In the genomic region with DNA sequence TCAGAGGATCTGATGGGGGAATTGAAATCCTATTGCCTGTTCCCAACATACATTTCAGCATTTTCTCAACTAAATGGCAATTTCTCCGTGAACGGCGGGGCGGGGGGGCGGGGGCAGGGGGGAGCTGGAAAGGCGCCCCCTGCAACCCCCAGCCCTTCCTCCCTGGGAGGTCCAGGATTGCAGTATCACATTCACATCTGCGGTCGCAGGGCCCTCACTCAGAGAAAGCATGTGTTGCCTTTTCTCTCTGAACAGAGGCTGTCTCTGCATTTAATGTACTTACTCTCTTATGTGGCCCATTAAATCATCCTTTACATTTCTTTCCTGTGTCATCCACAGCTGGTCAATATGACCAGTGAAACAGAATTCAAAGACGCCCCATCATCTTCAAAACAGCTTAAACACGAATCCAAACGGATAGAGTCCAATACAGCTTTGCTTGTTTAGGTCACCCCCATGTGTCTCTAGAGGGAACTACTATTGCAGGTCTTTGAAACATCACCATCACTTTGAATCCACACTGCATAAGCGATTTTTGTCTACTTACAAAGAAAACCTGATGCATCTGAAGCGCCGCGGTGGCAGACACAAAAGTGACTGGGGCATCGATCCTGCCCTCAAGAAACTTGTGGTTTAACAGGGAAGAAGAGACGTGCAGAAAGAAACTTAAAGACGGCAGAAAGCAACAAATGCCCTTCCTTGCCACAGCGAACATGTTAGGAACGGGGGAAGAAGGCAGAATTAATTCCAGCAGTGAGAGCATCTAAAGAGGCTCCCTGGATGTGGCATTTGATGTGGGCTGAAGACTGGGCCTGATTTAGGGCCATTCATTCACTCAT, we compare ENCODE assay signal across 8 cellular contexts. TPM values are rescaled to one million over a fixed set of nuclear protein-coding genes. Genes with fewer than 3 reads are reported as not detected.
A peak's percentile ranks its signal among the peaks of the same experiment; 100 is the strongest.
DNase-seq lines count a peak whose midpoint lies in the region; ATAC-seq and TF ChIP-seq lines count a peak whose summit lies in the region.

No MANE protein-coding gene starts in this region.

- H3K9ac ChIP-seq in NT2/D1 (ENCODE audit: insufficient read length, low read depth) (no peak overlapping the region), liver (ENCODE audit: low read depth in 1 of 2, low read length in 2 of 2) (no peak overlapping the region)

- no peak overlapping the region for H3K27ac Mint-ChIP-seq in chondrocyte (ENCODE audit: unreplicated experiment)

- H3K4me1 Mint-ChIP-seq in chondrocyte (ENCODE audit: low read depth) = no peaks in the 10 kb centered on the region

- TF ChIP-seq CTCF in AG04449 (IDR thresholded peaks at IDR 0.05; ENCODE audit: insufficient read depth, low read length, missing control alignments) = peak; percentile 70
- peak; percentile 42 for TF ChIP-seq CTCF in GM12801 (IDR thresholded peaks at IDR 0.05; ENCODE audit: extremely low read depth, insufficient read length)
- TF ChIP-seq CTCF in chondrocyte (IDR thresholded peaks at IDR 0.05) = peak; percentile 86
- TF ChIP-seq CTCF in liver (IDR thresholded peaks at IDR 0.05; ENCODE audit: low read depth, low read length, missing input control) = peak; percentile 89
- peak; percentile 78 for TF ChIP-seq CTCF in upper lobe of right lung (IDR thresholded peaks at IDR 0.05)

- intact Hi-C loops in upper lobe of right lung (cut with DNase I) = loop anchor here (10.0 kb wide), 1 partner anchor 210 kb away; no protein-coding TSS in a partner anchor

- peak; percentile 98 to 100 for TF ChIP-seq RAD21 in liver (IDR thresholded peaks at IDR 0.05)

- H3K36me3 Mint-ChIP-seq in chondrocyte (ENCODE audit: low read depth) = no peaks in the 10 kb centered on the region

- H3K9me3 Mint-ChIP-seq in chondrocyte (ENCODE audit: low read depth) = peaks cover 7% of the 10 kb centered on the region

- H3K27ac ChIP-seq in liver (ENCODE audit: low read depth in 1 of 2, low read length in 2 of 2) (no peak overlapping the region), upper lobe of right lung (no peak overlapping the region)

- H3K4me3 ChIP-seq in AG04449 (ENCODE audit: low read depth, low read length) = peak overlapping the region; percentile 15; the same call in 1 of the 2 replicates
- H3K4me3 ChIP-seq in NT2/D1 (ENCODE audit: insufficient read length, low read depth) = no peak overlapping the region
- H3K4me3 ChIP-seq in liver (ENCODE audit: low read depth in 1 of 3, low read length in 3 of 3) = no peak overlapping the region
- no peak overlapping the region for H3K4me3 ChIP-seq in upper lobe of right lung

- DNase-seq in AG04449 (ENCODE audit: low read depth, low spot score) = peak; percentile 34
- peak; percentile 15 for DNase-seq in NT2/D1 (ENCODE audit: low read depth, low spot score)
- peak; percentile 15 for DNase-seq in chondrocyte (ENCODE audit: low spot score)
- no peak for DNase-seq in upper lobe of right lung
- no peak for DNase-seq in activated CD8-positive, alpha-beta memory T cell treated with anti-CD3 and anti-CD28 coated beads, Interleukin-2, amount 50 U/mL, for 48 hours

- POLR2A ChIA-PET in AG04449 (lab: Yijun Ruan, JAX) = no interaction called here

- no peak overlapping the region for H3K4me3 Mint-ChIP-seq in chondrocyte (ENCODE audit: unreplicated experiment)

- H3K4me1 ChIP-seq in NT2/D1 (ENCODE audit: insufficient read depth, insufficient read length) (no peaks in the 10 kb centered on the region), liver (ENCODE audit: control insufficient read depth in 4 of 4, insufficient read depth in 4 of 4, low read length in 3 of 4) (peaks cover 0 to 7% (median 4%) of the 10 kb centered on the region in 4 donors), upper lobe of right lung (no peaks in the 10 kb centered on the region)

- CTCF ChIA-PET in AG04449 (lab: Yijun Ruan, JAX) = interaction anchor here (0.6 to 8.4 kb wide), 18 partner anchors 9 to 259 kb away, joined by 3 to 125 read pairs (median 4); no protein-coding TSS in a partner anchor

- peaks cover 11% of the 10 kb centered on the region; the same call in 1 of the 2 replicates for H3K9me3 ChIP-seq in NT2/D1 (ENCODE audit: insufficient read depth, low read length)
- no peaks in the 10 kb centered on the region for H3K9me3 ChIP-seq in liver (ENCODE audit: control insufficient read depth in 4 of 4, low read length in 3 of 4)
- no peaks in the 10 kb centered on the region for H3K9me3 ChIP-seq in upper lobe of right lung

- H3K27me3 Mint-ChIP-seq in chondrocyte (ENCODE audit: low read depth) = peaks cover 9% of the 10 kb centered on the region

- 56% methylated on average over 20 of the region's 20 CpGs for WGBS in liver

- peak; percentile 71 for ATAC-seq in HG02798 (IDR thresholded peaks at IDR 0.05; ENCODE audit: poor library complexity, unreplicated experiment)
- peak; percentile 82 for ATAC-seq in upper lobe of right lung

- no peaks in the 10 kb centered on the region for H3K36me3 ChIP-seq in NT2/D1 (ENCODE audit: insufficient read depth, insufficient read length, low read length)
- H3K36me3 ChIP-seq in liver (ENCODE audit: control insufficient read depth in 4 of 4, insufficient read depth in 3 of 4, low read depth in 1 of 4, low read length in 3 of 4) = no peaks in the 10 kb centered on the region
- H3K36me3 ChIP-seq in upper lobe of right lung = no peaks in the 10 kb centered on the region

- H3K27me3 ChIP-seq in NT2/D1 (ENCODE audit: insufficient read depth, insufficient read length) = no peaks in the 10 kb centered on the region
- H3K27me3 ChIP-seq in liver (ENCODE audit: control insufficient read depth in 4 of 4, insufficient read depth in 4 of 4, low read length in 3 of 4) = no peaks in the 10 kb centered on the region
- no peaks in the 10 kb centered on the region for H3K27me3 ChIP-seq in upper lobe of right lung

TF ChIP-seq in liver, 16 proteins besides CTCF, POLR2A, EP300 and RAD21:
- TF ChIP-seq, protein P1, sequence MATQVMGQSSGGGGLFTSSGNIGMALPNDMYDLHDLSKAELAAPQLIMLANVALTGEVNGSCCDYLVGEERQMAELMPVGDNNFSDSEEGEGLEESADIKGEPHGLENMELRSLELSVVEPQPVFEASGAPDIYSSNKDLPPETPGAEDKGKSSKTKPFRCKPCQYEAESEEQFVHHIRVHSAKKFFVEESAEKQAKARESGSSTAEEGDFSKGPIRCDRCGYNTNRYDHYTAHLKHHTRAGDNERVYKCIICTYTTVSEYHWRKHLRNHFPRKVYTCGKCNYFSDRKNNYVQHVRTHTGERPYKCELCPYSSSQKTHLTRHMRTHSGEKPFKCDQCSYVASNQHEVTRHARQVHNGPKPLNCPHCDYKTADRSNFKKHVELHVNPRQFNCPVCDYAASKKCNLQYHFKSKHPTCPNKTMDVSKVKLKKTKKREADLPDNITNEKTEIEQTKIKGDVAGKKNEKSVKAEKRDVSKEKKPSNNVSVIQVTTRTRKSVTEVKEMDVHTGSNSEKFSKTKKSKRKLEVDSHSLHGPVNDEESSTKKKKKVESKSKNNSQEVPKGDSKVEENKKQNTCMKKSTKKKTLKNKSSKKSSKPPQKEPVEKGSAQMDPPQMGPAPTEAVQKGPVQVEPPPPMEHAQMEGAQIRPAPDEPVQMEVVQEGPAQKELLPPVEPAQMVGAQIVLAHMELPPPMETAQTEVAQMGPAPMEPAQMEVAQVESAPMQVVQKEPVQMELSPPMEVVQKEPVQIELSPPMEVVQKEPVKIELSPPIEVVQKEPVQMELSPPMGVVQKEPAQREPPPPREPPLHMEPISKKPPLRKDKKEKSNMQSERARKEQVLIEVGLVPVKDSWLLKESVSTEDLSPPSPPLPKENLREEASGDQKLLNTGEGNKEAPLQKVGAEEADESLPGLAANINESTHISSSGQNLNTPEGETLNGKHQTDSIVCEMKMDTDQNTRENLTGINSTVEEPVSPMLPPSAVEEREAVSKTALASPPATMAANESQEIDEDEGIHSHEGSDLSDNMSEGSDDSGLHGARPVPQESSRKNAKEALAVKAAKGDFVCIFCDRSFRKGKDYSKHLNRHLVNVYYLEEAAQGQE (IDR thresholded peaks at IDR 0.05) = no peak
- TF ChIP-seq HNF4A (conservative IDR thresholded peaks at IDR 0.05) = peak in 1 of 2 donors; percentile 26
TF ChIP-seq in liver: peak in this region for 1.

RNA-seq across cellular contexts. Expression of a gene that starts 17.0 kb away (rescaled TPM):
- total RNA-seq in chondrocyte (0.41 to 6.5 TPM (median 5.7 TPM) in 3 replicates), liver (10 to 100 TPM in 1 of 2 donors, 1 to 10 TPM in 1; 6.1 to 98.3 TPM), upper lobe of right lung (39.4 TPM)
- 100 to 1,000 TPM in 1 of 2 donors, 10 to 100 TPM in 1; 96.3 to 144 TPM for polyA plus RNA-seq in liver

Comparison
In these comparisons a context has a peak if more than half of its experiments do, and no peak if none do; other contexts are left out.
1. DNase-seq: peak in AG04449 (single experiment), NT2/D1 (single experiment) and chondrocyte (single experiment); none in upper lobe of right lung (single experiment) and activated CD8-positive, alpha-beta memory T cell treated with anti-CD3 and anti-CD28 coated beads, Interleukin-2, amount 50 U/mL, for 48 hours (single experiment).
2. Peak in every context shown above with its lines, with median percentiles within 50 percentile points of each other: CTCF ChIP-seq.